ENCODE assay signal across 1 cellular context in the genomic region with DNA sequence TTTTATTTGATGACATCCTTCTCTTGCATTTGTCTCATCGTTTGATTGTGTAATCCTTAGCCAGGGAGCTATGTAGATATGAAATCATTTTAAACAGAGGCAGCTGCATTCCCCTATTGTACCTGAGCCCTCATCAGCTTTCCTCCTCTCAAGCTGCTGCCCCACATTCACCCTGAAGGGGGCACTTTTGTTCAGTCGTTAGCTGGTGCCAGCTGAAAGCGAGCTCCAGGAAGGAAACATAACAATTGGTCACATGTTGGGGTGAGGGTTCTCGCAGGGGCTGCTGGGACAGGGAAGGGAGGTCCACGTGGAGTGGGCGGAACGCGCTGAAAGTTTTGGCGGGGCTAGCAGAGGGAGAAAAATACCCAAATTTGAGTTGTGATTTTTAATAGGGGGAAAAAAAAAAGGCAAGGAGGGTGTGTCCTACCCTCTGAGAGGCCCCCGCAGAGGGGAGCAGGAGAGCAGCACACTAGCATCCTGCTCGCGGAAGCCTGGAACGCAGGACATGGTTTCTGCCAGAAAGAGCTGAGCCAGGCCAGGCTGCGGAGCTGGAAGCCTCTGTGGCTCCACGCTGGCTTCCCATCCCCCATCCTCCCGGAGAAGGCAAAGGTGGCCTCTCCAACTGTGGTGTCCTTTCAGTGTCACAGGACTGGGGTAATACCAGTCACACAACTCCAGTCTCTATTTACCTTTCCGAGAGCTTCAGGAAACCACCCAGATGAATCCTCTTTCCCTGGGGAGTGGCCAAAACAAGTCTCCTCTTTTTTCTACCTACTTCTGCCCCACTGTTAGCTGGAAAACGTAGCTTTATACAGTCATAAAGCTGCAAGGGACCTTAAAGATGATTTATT.
TF ChIP-seq lines count a peak whose summit lies in the region.

No MANE protein-coding gene starts in this region.

TF ChIP-seq in HepG2, 621 proteins besides CTCF, POLR2A, EP300 and RAD21 (continued from another document and continues in another):
- TF ChIP-seq, protein P1, sequence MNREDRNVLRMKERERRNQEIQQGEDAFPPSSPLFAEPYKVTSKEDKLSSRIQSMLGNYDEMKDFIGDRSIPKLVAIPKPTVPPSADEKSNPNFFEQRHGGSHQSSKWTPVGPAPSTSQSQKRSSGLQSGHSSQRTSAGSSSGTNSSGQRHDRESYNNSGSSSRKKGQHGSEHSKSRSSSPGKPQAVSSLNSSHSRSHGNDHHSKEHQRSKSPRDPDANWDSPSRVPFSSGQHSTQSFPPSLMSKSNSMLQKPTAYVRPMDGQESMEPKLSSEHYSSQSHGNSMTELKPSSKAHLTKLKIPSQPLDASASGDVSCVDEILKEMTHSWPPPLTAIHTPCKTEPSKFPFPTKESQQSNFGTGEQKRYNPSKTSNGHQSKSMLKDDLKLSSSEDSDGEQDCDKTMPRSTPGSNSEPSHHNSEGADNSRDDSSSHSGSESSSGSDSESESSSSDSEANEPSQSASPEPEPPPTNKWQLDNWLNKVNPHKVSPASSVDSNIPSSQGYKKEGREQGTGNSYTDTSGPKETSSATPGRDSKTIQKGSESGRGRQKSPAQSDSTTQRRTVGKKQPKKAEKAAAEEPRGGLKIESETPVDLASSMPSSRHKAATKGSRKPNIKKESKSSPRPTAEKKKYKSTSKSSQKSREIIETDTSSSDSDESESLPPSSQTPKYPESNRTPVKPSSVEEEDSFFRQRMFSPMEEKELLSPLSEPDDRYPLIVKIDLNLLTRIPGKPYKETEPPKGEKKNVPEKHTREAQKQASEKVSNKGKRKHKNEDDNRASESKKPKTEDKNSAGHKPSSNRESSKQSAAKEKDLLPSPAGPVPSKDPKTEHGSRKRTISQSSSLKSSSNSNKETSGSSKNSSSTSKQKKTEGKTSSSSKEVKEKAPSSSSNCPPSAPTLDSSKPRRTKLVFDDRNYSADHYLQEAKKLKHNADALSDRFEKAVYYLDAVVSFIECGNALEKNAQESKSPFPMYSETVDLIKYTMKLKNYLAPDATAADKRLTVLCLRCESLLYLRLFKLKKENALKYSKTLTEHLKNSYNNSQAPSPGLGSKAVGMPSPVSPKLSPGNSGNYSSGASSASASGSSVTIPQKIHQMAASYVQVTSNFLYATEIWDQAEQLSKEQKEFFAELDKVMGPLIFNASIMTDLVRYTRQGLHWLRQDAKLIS (CRISPR knock-in tag; IDR thresholded peaks at IDR 0.05), result 0 out of 2 replicates have a peak, but pooled peaks have one; percentile 40
- TF ChIP-seq, protein P2, sequence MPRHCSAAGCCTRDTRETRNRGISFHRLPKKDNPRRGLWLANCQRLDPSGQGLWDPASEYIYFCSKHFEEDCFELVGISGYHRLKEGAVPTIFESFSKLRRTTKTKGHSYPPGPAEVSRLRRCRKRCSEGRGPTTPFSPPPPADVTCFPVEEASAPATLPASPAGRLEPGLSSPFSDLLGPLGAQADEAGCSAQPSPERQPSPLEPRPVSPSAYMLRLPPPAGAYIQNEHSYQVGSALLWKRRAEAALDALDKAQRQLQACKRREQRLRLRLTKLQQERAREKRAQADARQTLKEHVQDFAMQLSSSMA (CRISPR knock-in tag; IDR thresholded peaks at IDR 0.05), result no peak
- TF ChIP-seq ZNF280B (CRISPR knock-in tag; IDR thresholded peaks at IDR 0.05; ENCODE audit: borderline replicate concordance) (no peak; the same call in 1 of the 2 replicates), REL (CRISPR knock-in tag; conservative IDR thresholded peaks at IDR 0.05) (peak; percentile 85; the same call in 1 of the 2 replicates), SOX6 (IDR thresholded peaks at IDR 0.05) (no peak), SOX6 (CRISPR knock-in tag; IDR thresholded peaks at IDR 0.05) (peak; percentile 91), SRSF4 (IDR thresholded peaks at IDR 0.05; ENCODE audit: low read depth, low read length, poor library complexity, severe bottlenecking) (no peak), ZNF382 (CRISPR knock-in tag; IDR thresholded peaks at IDR 0.05; ENCODE audit: borderline replicate concordance) (no peak), HNRNPK (IDR thresholded peaks at IDR 0.05; ENCODE audit: low read depth, low read length, poor library complexity, severe bottlenecking) (no peak), ZFP36L2 (CRISPR knock-in tag; IDR thresholded peaks at IDR 0.05) (no peak), SAFB2 (CRISPR knock-in tag; IDR thresholded peaks at IDR 0.05; ENCODE audit: borderline replicate concordance, low read depth) (peak; percentile 82), SMAD9 (CRISPR knock-in tag; IDR thresholded peaks at IDR 0.05) (no peak), ZBTB14 (CRISPR knock-in tag; IDR thresholded peaks at IDR 0.05) (no peak; the same call in 1 of the 2 replicates), ZBTB49 (CRISPR knock-in tag; IDR thresholded peaks at IDR 0.05; ENCODE audit: borderline replicate concordance) (no peak), ZNF274 (CRISPR knock-in tag; IDR thresholded peaks at IDR 0.05) (peak; percentile 60; the same call in 1 of the 2 replicates), CEBPG (CRISPR knock-in tag; IDR thresholded peaks at IDR 0.05) (peak; percentile 60), NFKB2 (CRISPR knock-in tag; IDR thresholded peaks at IDR 0.05; ENCODE audit: borderline replicate concordance) (peak; percentile 87; the same call in 1 of the 2 replicates), AHR (CRISPR knock-in tag; IDR thresholded peaks at IDR 0.05) (peak; percentile 83), YY1 (IDR thresholded peaks at IDR 0.05; ENCODE audit: insufficient read depth, insufficient replicate concordance, low read depth, low read length) (no peak), ASH2L (IDR thresholded peaks at IDR 0.05; ENCODE audit: insufficient read length, low read depth, low read length) (peak; percentile 83), ZNF296 (CRISPR knock-in tag; conservative IDR thresholded peaks at IDR 0.05) (no peak), CHD4 (IDR thresholded peaks at IDR 0.05; ENCODE audit: borderline replicate concordance, low read length) (no peak; the same call in 1 of the 2 replicates), RELA (CRISPR knock-in tag; IDR thresholded peaks at IDR 0.05) (no peak; the same call in 1 of the 2 replicates), SIX4 (CRISPR knock-in tag; IDR thresholded peaks at IDR 0.05) (peak; percentile 48; the same call in 1 of the 2 replicates), MXD1 (CRISPR knock-in tag; IDR thresholded peaks at IDR 0.05) (peak; percentile 93; the same call in 1 of the 2 replicates), SALL2 (CRISPR knock-in tag; IDR thresholded peaks at IDR 0.05) (peak; percentile 77; the same call in 1 of the 2 replicates), ZNF260 (CRISPR knock-in tag; IDR thresholded peaks at IDR 0.05; ENCODE audit: borderline replicate concordance, low read depth) (no peak), ONECUT2 (CRISPR knock-in tag; IDR thresholded peaks at IDR 0.05) (peak; percentile 10; the same call in 1 of the 2 replicates), ZNF605 (CRISPR knock-in tag; IDR thresholded peaks at IDR 0.05) (peak; percentile 95), ZNF180 (CRISPR knock-in tag; IDR thresholded peaks at IDR 0.05; ENCODE audit: borderline replicate concordance, low read depth) (no peak), HNRNPH1 (optimal IDR thresholded peaks at IDR 0.05; ENCODE audit: low read depth, low read length) (no peak), CCAR2 (optimal IDR thresholded peaks at IDR 0.05; ENCODE audit: low read depth, low read length) (no peak), ZNF552 (CRISPR knock-in tag; IDR thresholded peaks at IDR 0.05; ENCODE audit: borderline replicate concordance) (no peak), RORA (CRISPR knock-in tag; IDR thresholded peaks at IDR 0.05) (no peak), U2AF1 (optimal IDR thresholded peaks at IDR 0.05; ENCODE audit: low read depth, low read length) (no peak), ZNF160 (CRISPR knock-in tag; IDR thresholded peaks at IDR 0.05) (peak; percentile 16; the same call in 1 of the 2 replicates), ZSCAN20 (CRISPR knock-in tag; IDR thresholded peaks at IDR 0.05; ENCODE audit: borderline replicate concordance) (no peak), MIER3 (CRISPR knock-in tag; IDR thresholded peaks at IDR 0.05; ENCODE audit: borderline replicate concordance) (peak; percentile 84; the same call in 1 of the 2 replicates), HMG20B (CRISPR knock-in tag; conservative IDR thresholded peaks at IDR 0.05) (peak; percentile 53; the same call in 1 of the 2 replicates), SCMH1 (CRISPR knock-in tag; IDR thresholded peaks at IDR 0.05; ENCODE audit: borderline replicate concordance) (no peak), JUN (CRISPR knock-in tag; IDR thresholded peaks at IDR 0.05) (no peak), E2F1 (CRISPR knock-in tag; IDR thresholded peaks at IDR 0.05) (peak; percentile 70)
- TF ChIP-seq, protein P3, sequence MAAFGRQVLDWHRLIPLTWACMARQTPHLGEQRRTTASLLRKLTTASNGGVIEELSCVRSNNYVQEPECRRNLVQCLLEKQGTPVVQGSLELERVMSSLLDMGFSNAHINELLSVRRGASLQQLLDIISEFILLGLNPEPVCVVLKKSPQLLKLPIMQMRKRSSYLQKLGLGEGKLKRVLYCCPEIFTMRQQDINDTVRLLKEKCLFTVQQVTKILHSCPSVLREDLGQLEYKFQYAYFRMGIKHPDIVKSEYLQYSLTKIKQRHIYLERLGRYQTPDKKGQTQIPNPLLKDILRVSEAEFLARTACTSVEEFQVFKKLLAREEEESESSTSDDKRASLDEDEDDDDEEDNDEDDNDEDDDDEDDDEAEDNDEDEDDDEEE (CRISPR knock-in tag; IDR thresholded peaks at IDR 0.05), result peak; percentile 89
- TF ChIP-seq, protein P4, sequence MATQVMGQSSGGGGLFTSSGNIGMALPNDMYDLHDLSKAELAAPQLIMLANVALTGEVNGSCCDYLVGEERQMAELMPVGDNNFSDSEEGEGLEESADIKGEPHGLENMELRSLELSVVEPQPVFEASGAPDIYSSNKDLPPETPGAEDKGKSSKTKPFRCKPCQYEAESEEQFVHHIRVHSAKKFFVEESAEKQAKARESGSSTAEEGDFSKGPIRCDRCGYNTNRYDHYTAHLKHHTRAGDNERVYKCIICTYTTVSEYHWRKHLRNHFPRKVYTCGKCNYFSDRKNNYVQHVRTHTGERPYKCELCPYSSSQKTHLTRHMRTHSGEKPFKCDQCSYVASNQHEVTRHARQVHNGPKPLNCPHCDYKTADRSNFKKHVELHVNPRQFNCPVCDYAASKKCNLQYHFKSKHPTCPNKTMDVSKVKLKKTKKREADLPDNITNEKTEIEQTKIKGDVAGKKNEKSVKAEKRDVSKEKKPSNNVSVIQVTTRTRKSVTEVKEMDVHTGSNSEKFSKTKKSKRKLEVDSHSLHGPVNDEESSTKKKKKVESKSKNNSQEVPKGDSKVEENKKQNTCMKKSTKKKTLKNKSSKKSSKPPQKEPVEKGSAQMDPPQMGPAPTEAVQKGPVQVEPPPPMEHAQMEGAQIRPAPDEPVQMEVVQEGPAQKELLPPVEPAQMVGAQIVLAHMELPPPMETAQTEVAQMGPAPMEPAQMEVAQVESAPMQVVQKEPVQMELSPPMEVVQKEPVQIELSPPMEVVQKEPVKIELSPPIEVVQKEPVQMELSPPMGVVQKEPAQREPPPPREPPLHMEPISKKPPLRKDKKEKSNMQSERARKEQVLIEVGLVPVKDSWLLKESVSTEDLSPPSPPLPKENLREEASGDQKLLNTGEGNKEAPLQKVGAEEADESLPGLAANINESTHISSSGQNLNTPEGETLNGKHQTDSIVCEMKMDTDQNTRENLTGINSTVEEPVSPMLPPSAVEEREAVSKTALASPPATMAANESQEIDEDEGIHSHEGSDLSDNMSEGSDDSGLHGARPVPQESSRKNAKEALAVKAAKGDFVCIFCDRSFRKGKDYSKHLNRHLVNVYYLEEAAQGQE (IDR thresholded peaks at IDR 0.05; ENCODE audit: borderline replicate concordance in 1 of 2, low read depth in 1 of 2, low read length in 2 of 2), result peak in 1 of 2 experiments; percentile 75; a peak in 1 of 4 replicates
